In genomic region chr2:215413484-215413777, GRCh38 we compare ENCODE assay signal across 2 cellular contexts.
TF ChIP-seq lines count a peak whose summit lies in the region.

No MANE protein-coding gene starts in this region.

TF ChIP-seq in SK-N-SH, 30 proteins besides CTCF, POLR2A, EP300 and RAD21:
- TF ChIP-seq REST (IDR thresholded peaks at IDR 0.05; ENCODE audit: low read depth, low read length) (no peak), NRF1 (IDR thresholded peaks at IDR 0.05; ENCODE audit: low read depth, low read length) (no peak), ZBTB33 (IDR thresholded peaks at IDR 0.05; ENCODE audit: borderline replicate concordance, low read depth) (no peak), FOSL2 (IDR thresholded peaks at IDR 0.05; ENCODE audit: borderline replicate concordance, low read depth) (no peak), FOXM1 (IDR thresholded peaks at IDR 0.05; ENCODE audit: low read depth) (no peak), CHD2 (IDR thresholded peaks at IDR 0.05; ENCODE audit: low read length, partially characterized antibody) (no peak), TEAD4 (IDR thresholded peaks at IDR 0.05; ENCODE audit: borderline replicate concordance, insufficient read depth) (no peak), SMC3 (IDR thresholded peaks at IDR 0.05; ENCODE audit: low read depth, low read length) (no peak), YY1 (IDR thresholded peaks at IDR 0.05; ENCODE audit: low read depth) (no peak), ELF1 (IDR thresholded peaks at IDR 0.05) (no peak), GABPA (IDR thresholded peaks at IDR 0.05; ENCODE audit: low read depth) (no peak), SIN3A (IDR thresholded peaks at IDR 0.05; ENCODE audit: borderline replicate concordance, low read depth, low read length) (no peak), PBX3 (IDR thresholded peaks at IDR 0.05) (no peak), MAX (IDR thresholded peaks at IDR 0.05; ENCODE audit: low read depth) (no peak), NFIC (IDR thresholded peaks at IDR 0.05; ENCODE audit: borderline replicate concordance) (no peak), GATA2 (CRISPR knock-in tag; IDR thresholded peaks at IDR 0.05) (no peak), FOXJ3 (CRISPR knock-in tag; IDR thresholded peaks at IDR 0.05) (no peak), RCOR1 (IDR thresholded peaks at IDR 0.05; ENCODE audit: low read length) (no peak), USF1 (IDR thresholded peaks at IDR 0.05; ENCODE audit: borderline replicate concordance, low read depth) (no peak), MXI1 (IDR thresholded peaks at IDR 0.05; ENCODE audit: low read depth, low read length) (no peak)

TF ChIP-seq in SK-N-SH treated with all-trans-retinoic acid at 6 μM for 48 hours, 23 proteins besides CTCF, POLR2A, EP300 and RAD21 (continued from another document):
- no peak for TF ChIP-seq CREB5 (CRISPR knock-in tag; IDR thresholded peaks at IDR 0.05; ENCODE audit: low read depth)
- no peak for TF ChIP-seq TOX (CRISPR knock-in tag; IDR thresholded peaks at IDR 0.05; ENCODE audit: borderline replicate concordance)
- no peak for TF ChIP-seq ZNF565 (CRISPR knock-in tag; conservative IDR thresholded peaks at IDR 0.05; ENCODE audit: low read depth)
- TF ChIP-seq ZC3H10 (CRISPR knock-in tag; IDR thresholded peaks at IDR 0.05): no peak
- TF ChIP-seq ISL1 (CRISPR knock-in tag; IDR thresholded peaks at IDR 0.05): no peak
- TF ChIP-seq ZNF70 (CRISPR knock-in tag; IDR thresholded peaks at IDR 0.05): no peak
- TF ChIP-seq PPARA (CRISPR knock-in tag; IDR thresholded peaks at IDR 0.05; ENCODE audit: borderline replicate concordance): no peak
- TF ChIP-seq ZFP3 (CRISPR knock-in tag; IDR thresholded peaks at IDR 0.05): no peak
- no peak for TF ChIP-seq OSR1 (CRISPR knock-in tag; IDR thresholded peaks at IDR 0.05)
- TF ChIP-seq POU6F1 (CRISPR knock-in tag; IDR thresholded peaks at IDR 0.05; ENCODE audit: borderline replicate concordance, low read depth): no peak
- TF ChIP-seq TCF4 (CRISPR knock-in tag; IDR thresholded peaks at IDR 0.05; ENCODE audit: borderline replicate concordance): no peak
- TF ChIP-seq PATZ1 (CRISPR knock-in tag; IDR thresholded peaks at IDR 0.05; ENCODE audit: borderline replicate concordance): no peak
- no peak for TF ChIP-seq TSHZ2 (CRISPR knock-in tag; IDR thresholded peaks at IDR 0.05)
- no peak for TF ChIP-seq ZFP30 (CRISPR knock-in tag; IDR thresholded peaks at IDR 0.05)
